1 cellular context compared by ENCODE assay signal in genomic region chr1:20480261-20481157, GRCh38.
A peak's percentile ranks its signal among the peaks of the same experiment; 100 is the strongest.
TF ChIP-seq lines count a peak whose summit lies in the region.

No MANE protein-coding gene starts in this region.

TF ChIP-seq in HepG2, 621 proteins besides CTCF, POLR2A, EP300 and RAD21 (continued from another document and continues in another):
- TF ChIP-seq, protein P1, sequence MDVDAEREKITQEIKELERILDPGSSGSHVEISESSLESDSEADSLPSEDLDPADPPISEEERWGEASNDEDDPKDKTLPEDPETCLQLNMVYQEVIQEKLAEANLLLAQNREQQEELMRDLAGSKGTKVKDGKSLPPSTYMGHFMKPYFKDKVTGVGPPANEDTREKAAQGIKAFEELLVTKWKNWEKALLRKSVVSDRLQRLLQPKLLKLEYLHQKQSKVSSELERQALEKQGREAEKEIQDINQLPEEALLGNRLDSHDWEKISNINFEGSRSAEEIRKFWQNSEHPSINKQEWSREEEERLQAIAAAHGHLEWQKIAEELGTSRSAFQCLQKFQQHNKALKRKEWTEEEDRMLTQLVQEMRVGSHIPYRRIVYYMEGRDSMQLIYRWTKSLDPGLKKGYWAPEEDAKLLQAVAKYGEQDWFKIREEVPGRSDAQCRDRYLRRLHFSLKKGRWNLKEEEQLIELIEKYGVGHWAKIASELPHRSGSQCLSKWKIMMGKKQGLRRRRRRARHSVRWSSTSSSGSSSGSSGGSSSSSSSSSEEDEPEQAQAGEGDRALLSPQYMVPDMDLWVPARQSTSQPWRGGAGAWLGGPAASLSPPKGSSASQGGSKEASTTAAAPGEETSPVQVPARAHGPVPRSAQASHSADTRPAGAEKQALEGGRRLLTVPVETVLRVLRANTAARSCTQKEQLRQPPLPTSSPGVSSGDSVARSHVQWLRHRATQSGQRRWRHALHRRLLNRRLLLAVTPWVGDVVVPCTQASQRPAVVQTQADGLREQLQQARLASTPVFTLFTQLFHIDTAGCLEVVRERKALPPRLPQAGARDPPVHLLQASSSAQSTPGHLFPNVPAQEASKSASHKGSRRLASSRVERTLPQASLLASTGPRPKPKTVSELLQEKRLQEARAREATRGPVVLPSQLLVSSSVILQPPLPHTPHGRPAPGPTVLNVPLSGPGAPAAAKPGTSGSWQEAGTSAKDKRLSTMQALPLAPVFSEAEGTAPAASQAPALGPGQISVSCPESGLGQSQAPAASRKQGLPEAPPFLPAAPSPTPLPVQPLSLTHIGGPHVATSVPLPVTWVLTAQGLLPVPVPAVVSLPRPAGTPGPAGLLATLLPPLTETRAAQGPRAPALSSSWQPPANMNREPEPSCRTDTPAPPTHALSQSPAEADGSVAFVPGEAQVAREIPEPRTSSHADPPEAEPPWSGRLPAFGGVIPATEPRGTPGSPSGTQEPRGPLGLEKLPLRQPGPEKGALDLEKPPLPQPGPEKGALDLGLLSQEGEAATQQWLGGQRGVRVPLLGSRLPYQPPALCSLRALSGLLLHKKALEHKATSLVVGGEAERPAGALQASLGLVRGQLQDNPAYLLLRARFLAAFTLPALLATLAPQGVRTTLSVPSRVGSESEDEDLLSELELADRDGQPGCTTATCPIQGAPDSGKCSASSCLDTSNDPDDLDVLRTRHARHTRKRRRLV (CRISPR knock-in tag; IDR thresholded peaks at IDR 0.05), result no peak
- peak; percentile 93 for TF ChIP-seq ZMYM3 (CRISPR knock-in tag; IDR thresholded peaks at IDR 0.05)
- peak; percentile 67 for TF ChIP-seq KLF6 (CRISPR knock-in tag; IDR thresholded peaks at IDR 0.05)
- peak; percentile 72 for TF ChIP-seq ZNF644 (CRISPR knock-in tag; IDR thresholded peaks at IDR 0.05; ENCODE audit: low read depth)
- TF ChIP-seq ZNF10 (CRISPR knock-in tag; IDR thresholded peaks at IDR 0.05; ENCODE audit: borderline replicate concordance, low read depth), result no peak
- TF ChIP-seq PAF1 (CRISPR knock-in tag; IDR thresholded peaks at IDR 0.05), result no peak
- peak; percentile 68; the same call in 1 of the 2 replicates for TF ChIP-seq RCOR2 (CRISPR knock-in tag; IDR thresholded peaks at IDR 0.05)
- TF ChIP-seq, protein P2, sequence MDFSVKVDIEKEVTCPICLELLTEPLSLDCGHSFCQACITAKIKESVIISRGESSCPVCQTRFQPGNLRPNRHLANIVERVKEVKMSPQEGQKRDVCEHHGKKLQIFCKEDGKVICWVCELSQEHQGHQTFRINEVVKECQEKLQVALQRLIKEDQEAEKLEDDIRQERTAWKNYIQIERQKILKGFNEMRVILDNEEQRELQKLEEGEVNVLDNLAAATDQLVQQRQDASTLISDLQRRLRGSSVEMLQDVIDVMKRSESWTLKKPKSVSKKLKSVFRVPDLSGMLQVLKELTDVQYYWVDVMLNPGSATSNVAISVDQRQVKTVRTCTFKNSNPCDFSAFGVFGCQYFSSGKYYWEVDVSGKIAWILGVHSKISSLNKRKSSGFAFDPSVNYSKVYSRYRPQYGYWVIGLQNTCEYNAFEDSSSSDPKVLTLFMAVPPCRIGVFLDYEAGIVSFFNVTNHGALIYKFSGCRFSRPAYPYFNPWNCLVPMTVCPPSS (IDR thresholded peaks at IDR 0.05), result no peak
- TF ChIP-seq ZNF441 (CRISPR knock-in tag; IDR thresholded peaks at IDR 0.05; ENCODE audit: borderline replicate concordance), result peak; percentile 57
- TF ChIP-seq DNMT3B (CRISPR knock-in tag; conservative IDR thresholded peaks at IDR 0.05), result no peak
- TF ChIP-seq, protein P3, sequence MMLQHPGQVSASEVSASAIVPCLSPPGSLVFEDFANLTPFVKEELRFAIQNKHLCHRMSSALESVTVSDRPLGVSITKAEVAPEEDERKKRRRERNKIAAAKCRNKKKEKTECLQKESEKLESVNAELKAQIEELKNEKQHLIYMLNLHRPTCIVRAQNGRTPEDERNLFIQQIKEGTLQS (CRISPR knock-in tag; IDR thresholded peaks at IDR 0.05), result peak; percentile 61
- peak; percentile 85; the same call in 1 of the 2 replicates for TF ChIP-seq ERF (CRISPR knock-in tag; IDR thresholded peaks at IDR 0.05)
- no peak for TF ChIP-seq ZNF710 (CRISPR knock-in tag; IDR thresholded peaks at IDR 0.05; ENCODE audit: borderline replicate concordance)
- TF ChIP-seq ESRRA (CRISPR knock-in tag; IDR thresholded peaks at IDR 0.05; ENCODE audit: low read depth), result peak; percentile 84
- TF ChIP-seq, protein P4, sequence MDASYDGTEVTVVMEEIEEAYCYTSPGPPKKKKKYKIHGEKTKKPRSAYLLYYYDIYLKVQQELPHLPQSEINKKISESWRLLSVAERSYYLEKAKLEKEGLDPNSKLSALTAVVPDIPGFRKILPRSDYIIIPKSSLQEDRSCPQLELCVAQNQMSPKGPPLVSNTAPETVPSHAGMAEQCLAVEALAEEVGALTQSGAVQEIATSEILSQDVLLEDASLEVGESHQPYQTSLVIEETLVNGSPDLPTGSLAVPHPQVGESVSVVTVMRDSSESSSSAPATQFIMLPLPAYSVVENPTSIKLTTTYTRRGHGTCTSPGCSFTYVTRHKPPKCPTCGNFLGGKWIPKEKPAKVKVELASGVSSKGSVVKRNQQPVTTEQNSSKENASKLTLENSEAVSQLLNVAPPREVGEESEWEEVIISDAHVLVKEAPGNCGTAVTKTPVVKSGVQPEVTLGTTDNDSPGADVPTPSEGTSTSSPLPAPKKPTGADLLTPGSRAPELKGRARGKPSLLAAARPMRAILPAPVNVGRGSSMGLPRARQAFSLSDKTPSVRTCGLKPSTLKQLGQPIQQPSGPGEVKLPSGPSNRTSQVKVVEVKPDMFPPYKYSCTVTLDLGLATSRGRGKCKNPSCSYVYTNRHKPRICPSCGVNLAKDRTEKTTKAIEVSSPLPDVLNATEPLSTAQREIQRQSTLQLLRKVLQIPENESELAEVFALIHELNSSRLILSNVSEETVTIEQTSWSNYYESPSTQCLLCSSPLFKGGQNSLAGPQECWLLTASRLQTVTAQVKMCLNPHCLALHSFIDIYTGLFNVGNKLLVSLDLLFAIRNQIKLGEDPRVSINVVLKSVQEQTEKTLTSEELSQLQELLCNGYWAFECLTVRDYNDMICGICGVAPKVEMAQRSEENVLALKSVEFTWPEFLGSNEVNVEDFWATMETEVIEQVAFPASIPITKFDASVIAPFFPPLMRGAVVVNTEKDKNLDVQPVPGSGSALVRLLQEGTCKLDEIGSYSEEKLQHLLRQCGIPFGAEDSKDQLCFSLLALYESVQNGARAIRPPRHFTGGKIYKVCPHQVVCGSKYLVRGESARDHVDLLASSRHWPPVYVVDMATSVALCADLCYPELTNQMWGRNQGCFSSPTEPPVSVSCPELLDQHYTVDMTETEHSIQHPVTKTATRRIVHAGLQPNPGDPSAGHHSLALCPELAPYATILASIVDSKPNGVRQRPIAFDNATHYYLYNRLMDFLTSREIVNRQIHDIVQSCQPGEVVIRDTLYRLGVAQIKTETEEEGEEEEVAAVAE (CRISPR knock-in tag; IDR thresholded peaks at IDR 0.05; ENCODE audit: borderline replicate concordance), result peak; percentile 80; the same call in 1 of the 2 replicates
- TF ChIP-seq PHF21A (CRISPR knock-in tag; IDR thresholded peaks at IDR 0.05), result peak; percentile 95
- no peak for TF ChIP-seq ZBTB43 (CRISPR knock-in tag; conservative IDR thresholded peaks at IDR 0.05)
- TF ChIP-seq MTA1 (CRISPR knock-in tag; IDR thresholded peaks at IDR 0.05; ENCODE audit: borderline replicate concordance), result 0 out of 2 replicates have a peak, but pooled peaks have one; percentile 64
- 0 out of 2 replicates have a peak, but pooled peaks have one; percentile 84 for TF ChIP-seq ZC3H4 (CRISPR knock-in tag; IDR thresholded peaks at IDR 0.05; ENCODE audit: borderline replicate concordance)
- no peak for TF ChIP-seq ZNF224 (CRISPR knock-in tag; IDR thresholded peaks at IDR 0.05)
- TF ChIP-seq KMT2A (CRISPR knock-in tag; IDR thresholded peaks at IDR 0.05), result peak; percentile 61
- peak; percentile 76; the same call in 1 of the 2 replicates for TF ChIP-seq AHDC1 (CRISPR knock-in tag; IDR thresholded peaks at IDR 0.05; ENCODE audit: borderline replicate concordance)
- no peak for TF ChIP-seq ZNF772 (CRISPR knock-in tag; IDR thresholded peaks at IDR 0.05)
- TF ChIP-seq DMAP1 (CRISPR knock-in tag; IDR thresholded peaks at IDR 0.05), result peak; percentile 49; the same call in 1 of the 2 replicates
- TF ChIP-seq, protein P5, sequence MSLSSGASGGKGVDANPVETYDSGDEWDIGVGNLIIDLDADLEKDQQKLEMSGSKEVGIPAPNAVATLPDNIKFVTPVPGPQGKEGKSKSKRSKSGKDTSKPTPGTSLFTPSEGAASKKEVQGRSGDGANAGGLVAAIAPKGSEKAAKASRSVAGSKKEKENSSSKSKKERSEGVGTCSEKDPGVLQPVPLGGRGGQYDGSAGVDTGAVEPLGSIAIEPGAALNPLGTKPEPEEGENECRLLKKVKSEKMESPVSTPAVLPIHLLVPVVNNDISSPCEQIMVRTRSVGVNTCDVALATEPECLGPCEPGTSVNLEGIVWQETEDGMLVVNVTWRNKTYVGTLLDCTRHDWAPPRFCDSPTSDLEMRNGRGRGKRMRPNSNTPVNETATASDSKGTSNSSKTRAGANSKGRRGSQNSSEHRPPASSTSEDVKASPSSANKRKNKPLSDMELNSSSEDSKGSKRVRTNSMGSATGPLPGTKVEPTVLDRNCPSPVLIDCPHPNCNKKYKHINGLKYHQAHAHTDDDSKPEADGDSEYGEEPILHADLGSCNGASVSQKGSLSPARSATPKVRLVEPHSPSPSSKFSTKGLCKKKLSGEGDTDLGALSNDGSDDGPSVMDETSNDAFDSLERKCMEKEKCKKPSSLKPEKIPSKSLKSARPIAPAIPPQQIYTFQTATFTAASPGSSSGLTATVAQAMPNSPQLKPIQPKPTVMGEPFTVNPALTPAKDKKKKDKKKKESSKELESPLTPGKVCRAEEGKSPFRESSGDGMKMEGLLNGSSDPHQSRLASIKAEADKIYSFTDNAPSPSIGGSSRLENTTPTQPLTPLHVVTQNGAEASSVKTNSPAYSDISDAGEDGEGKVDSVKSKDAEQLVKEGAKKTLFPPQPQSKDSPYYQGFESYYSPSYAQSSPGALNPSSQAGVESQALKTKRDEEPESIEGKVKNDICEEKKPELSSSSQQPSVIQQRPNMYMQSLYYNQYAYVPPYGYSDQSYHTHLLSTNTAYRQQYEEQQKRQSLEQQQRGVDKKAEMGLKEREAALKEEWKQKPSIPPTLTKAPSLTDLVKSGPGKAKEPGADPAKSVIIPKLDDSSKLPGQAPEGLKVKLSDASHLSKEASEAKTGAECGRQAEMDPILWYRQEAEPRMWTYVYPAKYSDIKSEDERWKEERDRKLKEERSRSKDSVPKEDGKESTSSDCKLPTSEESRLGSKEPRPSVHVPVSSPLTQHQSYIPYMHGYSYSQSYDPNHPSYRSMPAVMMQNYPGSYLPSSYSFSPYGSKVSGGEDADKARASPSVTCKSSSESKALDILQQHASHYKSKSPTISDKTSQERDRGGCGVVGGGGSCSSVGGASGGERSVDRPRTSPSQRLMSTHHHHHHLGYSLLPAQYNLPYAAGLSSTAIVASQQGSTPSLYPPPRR (CRISPR knock-in tag; IDR thresholded peaks at IDR 0.05; ENCODE audit: borderline replicate concordance), result peak; percentile 74; the same call in 1 of the 2 replicates
